16 cellular contexts compared by ENCODE assay signal in genomic region chr6:537114-537513, GRCh38.
DNase-seq lines count a peak whose midpoint lies in the region; ATAC-seq, FAIRE-seq and TF ChIP-seq lines count a peak whose summit lies in the region.
"Had no signal": no experiment of that assay in that cellular context is flagged by ENCODE, and none has a peak within 500 bp of the region (broad histone marks: within the 10 kb centered on the region; RNA-seq: fewer than 3 reads in every experiment).

No MANE protein-coding gene starts in this region.

- no peaks in the 10 kb centered on the region for H3K27me3 Mint-ChIP-seq in stimulated activated naive B cell treated with anti-CD40 and anti-IgM and Interleukin-4, amounts not matched to agents 10 μg/mL and 1 μg/mL and 100 μg/mL, for 72 hours
- H3K27me3 Mint-ChIP-seq: CD4-positive, alpha-beta memory T cell had no signal

- H3K27me3 ChIP-seq in GM06990 (replicated peaks; ENCODE audit: control insufficient read depth, insufficient read depth, low read length) (no peaks in the 10 kb centered on the region), bronchial epithelial cell (ENCODE audit: control insufficient read depth, insufficient read depth, low read length) (no peaks in the 10 kb centered on the region), upper lobe of right lung (no peaks in the 10 kb centered on the region)
- H3K27me3 ChIP-seq: BE2C had no signal

- peaks cover 6 to 10% of the 10 kb centered on the region in 2 donors for H3K9me3 Mint-ChIP-seq in stimulated activated naive B cell treated with anti-CD40 and anti-IgM and Interleukin-4, amounts not matched to agents 10 μg/mL and 1 μg/mL and 100 μg/mL, for 72 hours

- no peak overlapping the region for H3K4me3 Mint-ChIP-seq in stimulated activated naive B cell treated with anti-CD40 and anti-IgM and Interleukin-4, amounts not matched to agents 10 μg/mL and 1 μg/mL and 100 μg/mL, for 72 hours
- H3K4me3 Mint-ChIP-seq: CD4-positive, alpha-beta memory T cell; HFFc6 had no signal

- H3K4me3 ChIP-seq in GM06990 (replicated peaks; ENCODE audit: low read depth, low read length) (no peak overlapping the region), GM12865 (ENCODE audit: low read depth, low read length) (no peak overlapping the region), bronchial epithelial cell (ENCODE audit: low read depth, low read length) (no peak overlapping the region), upper lobe of right lung (no peak overlapping the region)
- H3K4me3 ChIP-seq: A549 had no signal

- no peaks in the 10 kb centered on the region for H3K9me3 ChIP-seq in upper lobe of right lung
- H3K9me3 ChIP-seq: BE2C had no signal

- peaks cover 2% of the 10 kb centered on the region; the same call in 1 of the 2 replicates for H3K36me3 ChIP-seq in GM06990 (ENCODE audit: control insufficient read depth, insufficient read depth, low read length)
- H3K36me3 ChIP-seq in bronchial epithelial cell (ENCODE audit: control insufficient read depth, insufficient read depth, low read length): peaks cover 4% of the 10 kb centered on the region
- peaks cover 16% of the 10 kb centered on the region for H3K36me3 ChIP-seq in upper lobe of right lung
- H3K36me3 ChIP-seq: BE2C had no signal

- no peak overlapping the region for H3K27ac ChIP-seq in upper lobe of right lung
- H3K27ac ChIP-seq: A549, C4-2B had no signal

- DNase-seq in GM06990 (ENCODE audit: extremely low read depth, insufficient read length): peak; percentile 17
- DNase-seq in GM12865 (ENCODE audit: low read depth): peak; percentile 4
- DNase-seq in bronchial epithelial cell (ENCODE audit: low read depth): no peak
- DNase-seq in stimulated activated naive B cell treated with anti-CD40 and anti-IgM and Interleukin-4, amounts not matched to agents 10 μg/mL and 1 μg/mL and 100 μg/mL, for 72 hours: no peak
- no peak for DNase-seq in NCI-H2029 treated with DMSO at 0.1 percent for 48 hours (lab: John Stamatoyannopoulos, UW)
- no peak for DNase-seq in SW 1271 (lab: John Stamatoyannopoulos, UW)
- DNase-seq in upper lobe of right lung: no peak
- DNase-seq: BE2C; CD4-positive, alpha-beta memory T cell; DND-41; GDM1; HCEC 1CT; HFFc6 had no signal

- peaks cover 51 to 58% of the 10 kb centered on the region in 2 donors for H3K36me3 Mint-ChIP-seq in stimulated activated naive B cell treated with anti-CD40 and anti-IgM and Interleukin-4, amounts not matched to agents 10 μg/mL and 1 μg/mL and 100 μg/mL, for 72 hours

- H3K4me1 Mint-ChIP-seq in stimulated activated naive B cell treated with anti-CD40 and anti-IgM and Interleukin-4, amounts not matched to agents 10 μg/mL and 1 μg/mL and 100 μg/mL, for 72 hours: peaks cover 0 to 2% of the 10 kb centered on the region in 2 donors
- H3K4me1 Mint-ChIP-seq: CD4-positive, alpha-beta memory T cell had no signal

- peak overlapping the region; percentile 9 for H3K27ac Mint-ChIP-seq in stimulated activated naive B cell treated with anti-CD40 and anti-IgM and Interleukin-4, amounts not matched to agents 10 μg/mL and 1 μg/mL and 100 μg/mL, for 72 hours
- H3K27ac Mint-ChIP-seq: CD4-positive, alpha-beta memory T cell; HFFc6 had no signal

- TF ChIP-seq CTCF in GM06990 (IDR thresholded peaks at IDR 0.05; ENCODE audit: insufficient read depth, low read length, poor library complexity, severe bottlenecking): no peak
- no peak for TF ChIP-seq CTCF in GM12865 (IDR thresholded peaks at IDR 0.05; ENCODE audit: insufficient read depth, low read depth, low read length, missing control alignments)
- TF ChIP-seq CTCF in bronchial epithelial cell (IDR thresholded peaks at IDR 0.05; ENCODE audit: insufficient read depth, low read length, severe bottlenecking): no peak
- TF ChIP-seq CTCF in upper lobe of right lung (IDR thresholded peaks at IDR 0.05): no peak

- peak; percentile 47 for FAIRE-seq in bronchial epithelial cell (lab: Jason Lieb, UNC)
- FAIRE-seq: A549, GM19239 had no signal

- no peaks in the 10 kb centered on the region for H3K4me1 ChIP-seq in upper lobe of right lung
- H3K4me1 ChIP-seq: A549, BE2C had no signal

- no peak for ATAC-seq in stimulated activated naive B cell treated with anti-CD40 and anti-IgM and Interleukin-4, amounts not matched to agents 10 μg/mL and 1 μg/mL and 100 μg/mL, for 72 hours (replicated peaks)
- no peak for ATAC-seq in upper lobe of right lung
- ATAC-seq: A549 had no signal

- intact Hi-C loops in upper lobe of right lung (cut with DNase I): no loop called here

Comparison
In these comparisons a context has a peak if more than half of its experiments do, and no peak if none do; other contexts are left out.
1. DNase-seq: peak in GM06990 (single experiment) and GM12865 (single experiment); none in bronchial epithelial cell (single experiment), stimulated activated naive B cell treated with anti-CD40 and anti-IgM and Interleukin-4, amounts not matched to agents 10 μg/mL and 1 μg/mL and 100 μg/mL, for 72 hours (single experiment), NCI-H2029 treated with DMSO at 0.1 percent for 48 hours (single experiment), SW 1271 (0 of 2) and upper lobe of right lung (single experiment).